In genomic region chr9:127606043-127606442, GRCh38 we compare ENCODE assay signal across 8 cellular contexts.
"Had no signal": no experiment of that assay in that cellular context is flagged by ENCODE, and none has a peak within 500 bp of the region (broad histone marks: within the 10 kb centered on the region; RNA-seq: fewer than 3 reads in every experiment).

No MANE protein-coding gene starts in this region.

- H3K4me3 ChIP-seq: GM23338, K562 had no signal

- DNase-seq: H9, HCEC 1CT, HFFc6, IMR-90, Karpas-422, KG1 had no signal

- H3K4me2 ChIP-seq: GM23338 had no signal

- H2AFZ ChIP-seq: GM23338 had no signal
